8 cellular contexts compared by ENCODE assay signal in the genomic region with DNA sequence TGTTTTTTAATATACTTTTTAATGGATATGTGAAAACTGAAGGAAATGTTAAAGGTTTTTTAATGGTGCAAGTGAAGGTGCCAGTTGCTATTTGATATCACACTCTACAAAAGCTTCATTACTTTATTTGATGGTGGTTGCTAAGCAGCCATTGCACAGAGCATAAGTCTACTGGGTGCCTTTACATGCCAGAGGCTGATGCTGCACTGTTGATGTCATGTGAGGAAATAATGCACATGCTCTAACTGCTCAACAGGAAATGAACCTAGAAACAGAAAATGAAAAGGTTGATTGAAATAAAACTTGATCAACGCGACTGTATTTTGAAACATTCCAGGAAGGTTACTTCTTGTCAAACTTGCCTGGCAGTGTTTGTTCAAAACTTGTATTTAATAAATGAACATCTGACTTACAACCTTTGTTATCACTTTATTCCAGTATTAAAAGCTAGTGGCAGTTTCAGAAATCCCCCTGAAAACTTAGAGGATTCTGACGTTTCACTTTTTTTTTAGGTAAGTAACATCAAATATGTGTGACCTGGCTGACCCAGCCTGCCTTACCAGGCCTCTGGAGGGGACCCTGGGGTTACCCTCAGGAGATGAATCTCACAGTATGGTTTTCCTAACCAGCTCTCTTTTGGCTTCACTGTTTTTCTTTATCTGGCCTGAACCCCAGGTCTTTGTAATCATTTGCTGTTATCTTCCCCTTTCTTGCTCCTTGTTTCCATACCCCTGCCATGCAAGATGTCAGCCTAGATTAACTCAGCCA. TPM values are rescaled to one million over a fixed set of nuclear protein-coding genes. Genes with fewer than 3 reads are reported as not detected.
DNase-seq lines count a peak whose midpoint lies in the region; ATAC-seq and TF ChIP-seq lines count a peak whose summit lies in the region.

No MANE protein-coding gene starts in this region.

- no peak for TF ChIP-seq CTCF in endothelial cell (IDR thresholded peaks at IDR 0.05; ENCODE audit: unreplicated experiment)

- ATAC-seq in stimulated activated naive CD8-positive, alpha-beta T cell treated with anti-CD3 and anti-CD28 coated beads, Interleukin-15, Interleukin-2, amounts not matched to agents 100 U/mL and 50 U/mL, for 24 hours: peak; percentile 81
- no peak for ATAC-seq in GM21447 (IDR thresholded peaks at IDR 0.05; ENCODE audit: unreplicated experiment)
- no peak for ATAC-seq in HG02870 (IDR thresholded peaks at IDR 0.05; ENCODE audit: unreplicated experiment)

- H3K4me3 Mint-ChIP-seq in endothelial cell (ENCODE audit: unreplicated experiment): peak overlapping the region; percentile 51

- peak; percentile 29 for DNase-seq in NK-92 treated with Interleukin-12 subunit alpha and Interleukin-12 subunit beta, amount 100 ng/mL, for 24 hours (lab: John Stamatoyannopoulos, UW)
- DNase-seq in NK-92 (lab: John Stamatoyannopoulos, UW; ENCODE audit: unreplicated experiment) (no peak), endothelial cell (ENCODE audit: low spot score) (no peak), HPDE6-E6E7 (ENCODE audit: extremely low spot score) (no peak)
- peak; percentile 33 for DNase-seq in activated CD4-positive, alpha-beta T cell treated with anti-CD3 and anti-CD28 coated beads for 1 hour
- peak; percentile 17 for DNase-seq in stimulated activated naive CD8-positive, alpha-beta T cell treated with anti-CD3 and anti-CD28 coated beads, Interleukin-15, Interleukin-2, amounts not matched to agents 100 U/mL and 50 U/mL, for 24 hours

- H3K27me3 Mint-ChIP-seq in endothelial cell (ENCODE audit: unreplicated experiment): peaks cover 8% of the 10 kb centered on the region

- peaks cover 12% of the 10 kb centered on the region for H3K36me3 Mint-ChIP-seq in endothelial cell (ENCODE audit: low read depth, unreplicated experiment)

- no peaks in the 10 kb centered on the region for H3K9me3 Mint-ChIP-seq in endothelial cell (ENCODE audit: unreplicated experiment)

- H3K27ac Mint-ChIP-seq in endothelial cell (ENCODE audit: unreplicated experiment): no peak overlapping the region

- H3K4me1 Mint-ChIP-seq in endothelial cell (ENCODE audit: unreplicated experiment): peaks cover 26% of the 10 kb centered on the region

RNA-seq across cellular contexts. Expression of a gene that starts 2.4 kb away (rescaled TPM):
- total RNA-seq in endothelial cell (ENCODE audit: unreplicated experiment): 280 TPM

RNA-seq across cellular contexts. Expression of a gene that starts 37.3 kb away (rescaled TPM):
- total RNA-seq in endothelial cell (ENCODE audit: unreplicated experiment): 104 TPM

RNA-seq across cellular contexts. Expression of a gene that starts 39.6 kb away (rescaled TPM):
- 32.0 TPM for total RNA-seq in endothelial cell (ENCODE audit: unreplicated experiment)

RNA-seq across cellular contexts. Expression of a gene that starts 54.8 kb away (rescaled TPM):
- not detected for total RNA-seq in endothelial cell (ENCODE audit: unreplicated experiment)

RNA-seq across cellular contexts. Expression of a gene that starts 56.5 kb away (rescaled TPM):
- total RNA-seq in endothelial cell (ENCODE audit: unreplicated experiment): not detected

Comparison
In these comparisons a context has a peak if more than half of its experiments do, and no peak if none do; other contexts are left out.
1. DNase-seq: peak in NK-92 treated with Interleukin-12 subunit alpha and Interleukin-12 subunit beta, amount 100 ng/mL, for 24 hours (single experiment), activated CD4-positive, alpha-beta T cell treated with anti-CD3 and anti-CD28 coated beads for 1 hour (single experiment) and stimulated activated naive CD8-positive, alpha-beta T cell treated with anti-CD3 and anti-CD28 coated beads, Interleukin-15, Interleukin-2, amounts not matched to agents 100 U/mL and 50 U/mL, for 24 hours (single experiment); none in NK-92 (single experiment), endothelial cell (single experiment) and HPDE6-E6E7 (single experiment).